Comparison of ENCODE assay signal across 1 cellular context in genomic region chr12:91985002-91985767, GRCh38.
TF ChIP-seq lines count a peak whose summit lies in the region.

No MANE protein-coding gene starts in this region.

TF ChIP-seq in GM23338, 12 proteins besides CTCF, POLR2A, EP300 and RAD21 (continued from another document):
- TF ChIP-seq ZNF462 (CRISPR knock-in tag; IDR thresholded peaks at IDR 0.05): no peak
- TF ChIP-seq EZH2phosphoT487 (IDR thresholded peaks at IDR 0.05; ENCODE audit: unreplicated experiment): no peak
- no peak for TF ChIP-seq ZNF114 (CRISPR knock-in tag; IDR thresholded peaks at IDR 0.05)
- no peak for TF ChIP-seq EZH2 (IDR thresholded peaks at IDR 0.05; ENCODE audit: low read depth, unreplicated experiment)
- TF ChIP-seq CREB1 (CRISPR knock-in tag; IDR thresholded peaks at IDR 0.05; ENCODE audit: low read depth): no peak
- no peak for TF ChIP-seq NANOG (IDR thresholded peaks at IDR 0.05; ENCODE audit: borderline replicate concordance)
- no peak for TF ChIP-seq STAT1 (IDR thresholded peaks at IDR 0.05; ENCODE audit: unreplicated experiment)
- no peak for TF ChIP-seq ZNF331 (CRISPR knock-in tag; IDR thresholded peaks at IDR 0.05; ENCODE audit: low read depth)
- no peak for TF ChIP-seq REST (IDR thresholded peaks at IDR 0.05; ENCODE audit: unreplicated experiment)
